In genomic region chr2:11743846-11744553, GRCh38 we compare ENCODE assay signal across 8 cellular contexts. TPM values are rescaled to one million over a fixed set of nuclear protein-coding genes. Genes with fewer than 3 reads are reported as not detected.
DNase-seq lines count a peak whose midpoint lies in the region; ATAC-seq and TF ChIP-seq lines count a peak whose summit lies in the region.

No MANE protein-coding gene starts in this region.

- no peaks in the 10 kb centered on the region for H3K27me3 Mint-ChIP-seq in activated T-helper 2 cell treated with anti-CD3 and anti-CD28 coated beads, Interferon-gamma antibody, Interleukin-2, Interleukin-4, amounts not matched to agents 10 μg/mL and 5 μg/mL and 100 μg/mL, durations not matched to agents 14 hours and 24 hours and 36 hours (ENCODE audit: low read depth)
- peaks cover 6% of the 10 kb centered on the region for H3K27me3 Mint-ChIP-seq in nephron progenitor cell (ENCODE audit: low read depth, poor library complexity)

- H3K36me3 Mint-ChIP-seq in activated T-helper 2 cell treated with anti-CD3 and anti-CD28 coated beads, Interferon-gamma antibody, Interleukin-2, Interleukin-4, amounts not matched to agents 10 μg/mL and 5 μg/mL and 100 μg/mL, durations not matched to agents 14 hours and 24 hours and 36 hours (ENCODE audit: low read depth) = peaks cover 3% of the 10 kb centered on the region
- no peaks in the 10 kb centered on the region for H3K36me3 Mint-ChIP-seq in nephron progenitor cell (ENCODE audit: low read depth)

- peak overlapping the region; percentile 6 for H3K4me3 ChIP-seq in RWPE2 (ENCODE audit: severe bottlenecking)
- peak overlapping the region; percentile 19 for H3K4me3 ChIP-seq in fibroblast of pulmonary artery (replicated peaks; ENCODE audit: low read depth, low read length)

- no peaks in the 10 kb centered on the region for H3K27me3 ChIP-seq in RWPE2 (ENCODE audit: insufficient read depth, poor library complexity, severe bottlenecking)

- H3K36me3 ChIP-seq in RWPE2 (ENCODE audit: low read depth) = no peaks in the 10 kb centered on the region

- DNase-seq in ELR (ENCODE audit: low read depth) (peak; percentile 99), HCEC 1CT (peak; percentile 100), M059J (ENCODE audit: low read depth) (peak; percentile 99), RWPE2 (ENCODE audit: low spot score) (peak; percentile 98), fibroblast of pulmonary artery (ENCODE audit: low read depth) (peak; percentile 100), nephron progenitor cell (peak; percentile 76), stromal cell of bone marrow (ENCODE audit: low read depth) (peak; percentile 100)
- peak; percentile 69 for DNase-seq in activated T-helper 2 cell treated with anti-CD3 and anti-CD28 coated beads, Interferon-gamma antibody, Interleukin-2, Interleukin-4, amounts not matched to agents 10 μg/mL and 5 μg/mL and 100 μg/mL, durations not matched to agents 14 hours and 24 hours and 36 hours (ENCODE audit: low spot score)

- ATAC-seq in RWPE2 (ENCODE audit: low read depth) = peak; percentile 93

- H3K27ac Mint-ChIP-seq in activated T-helper 2 cell treated with anti-CD3 and anti-CD28 coated beads, Interferon-gamma antibody, Interleukin-2, Interleukin-4, amounts not matched to agents 10 μg/mL and 5 μg/mL and 100 μg/mL, durations not matched to agents 14 hours and 24 hours and 36 hours = peak overlapping the region; percentile 70
- peak overlapping the region; percentile 86 for H3K27ac Mint-ChIP-seq in nephron progenitor cell

- intact Hi-C loops in activated T-helper 2 cell treated with anti-CD3 and anti-CD28 coated beads, Interferon-gamma antibody, Interleukin-2, Interleukin-4, amounts not matched to agents 10 μg/mL and 5 μg/mL and 100 μg/mL, durations not matched to agents 14 hours and 24 hours and 36 hours (cut with micrococcal nuclease) = loop anchor here (1.0 to 10.0 kb wide), 4 partner anchors 35 to 929 kb away; partner anchors contain the start of genes E2F6, PDIA6 and SLC66A3

- H3K4me1 ChIP-seq in RWPE2 (ENCODE audit: insufficient read depth, poor library complexity, severe bottlenecking) = peaks cover 15% of the 10 kb centered on the region

- H3K4me3 Mint-ChIP-seq in activated T-helper 2 cell treated with anti-CD3 and anti-CD28 coated beads, Interferon-gamma antibody, Interleukin-2, Interleukin-4, amounts not matched to agents 10 μg/mL and 5 μg/mL and 100 μg/mL, durations not matched to agents 14 hours and 24 hours and 36 hours (ENCODE audit: low read depth) = peak overlapping the region; percentile 22
- H3K4me3 Mint-ChIP-seq in nephron progenitor cell = peak overlapping the region; percentile 65

- peaks cover 56% of the 10 kb centered on the region for H3K4me1 Mint-ChIP-seq in activated T-helper 2 cell treated with anti-CD3 and anti-CD28 coated beads, Interferon-gamma antibody, Interleukin-2, Interleukin-4, amounts not matched to agents 10 μg/mL and 5 μg/mL and 100 μg/mL, durations not matched to agents 14 hours and 24 hours and 36 hours (ENCODE audit: low read depth)
- H3K4me1 Mint-ChIP-seq in nephron progenitor cell = peaks cover 87% of the 10 kb centered on the region

- H3K9me3 ChIP-seq in RWPE2 (ENCODE audit: severe bottlenecking) = no peaks in the 10 kb centered on the region

- no peaks in the 10 kb centered on the region for H3K9me3 Mint-ChIP-seq in activated T-helper 2 cell treated with anti-CD3 and anti-CD28 coated beads, Interferon-gamma antibody, Interleukin-2, Interleukin-4, amounts not matched to agents 10 μg/mL and 5 μg/mL and 100 μg/mL, durations not matched to agents 14 hours and 24 hours and 36 hours
- no peaks in the 10 kb centered on the region for H3K9me3 Mint-ChIP-seq in nephron progenitor cell

- H3K27ac ChIP-seq in RWPE2 (ENCODE audit: poor library complexity, severe bottlenecking) = peak overlapping the region; percentile 73

- no peak for TF ChIP-seq CTCF in RWPE2 (IDR thresholded peaks at IDR 0.05; ENCODE audit: poor library complexity, severe bottlenecking)
- TF ChIP-seq CTCF in fibroblast of pulmonary artery (IDR thresholded peaks at IDR 0.05; ENCODE audit: low read length, missing control alignments) = no peak
- no peak for TF ChIP-seq CTCF in nephron progenitor cell (IDR thresholded peaks at IDR 0.05)

RNA-seq across cellular contexts. Expression of gene LPIN1, which starts 2.4 kb away (rescaled TPM):
- total RNA-seq in M059J (2014; rRNA removed; shearing (Covaris generic)) = 23.2 and 33.2 TPM in 2 replicates
- total RNA-seq in activated T-helper 2 cell treated with anti-CD3 and anti-CD28 coated beads, Interferon-gamma antibody, Interleukin-2, Interleukin-4, amounts not matched to agents 10 μg/mL and 5 μg/mL and 100 μg/mL, durations not matched to agents 14 hours and 24 hours and 36 hours = 42.9 and 48.8 TPM in 2 replicates

Comparison
In these comparisons a context has a peak if more than half of its experiments do, and no peak if none do; other contexts are left out.
1. Peak in every context shown above with its lines: DNase-seq, ATAC-seq, H3K4me3 ChIP-seq and H3K27ac ChIP-seq.